2 cellular contexts compared by ENCODE assay signal in the genomic region with DNA sequence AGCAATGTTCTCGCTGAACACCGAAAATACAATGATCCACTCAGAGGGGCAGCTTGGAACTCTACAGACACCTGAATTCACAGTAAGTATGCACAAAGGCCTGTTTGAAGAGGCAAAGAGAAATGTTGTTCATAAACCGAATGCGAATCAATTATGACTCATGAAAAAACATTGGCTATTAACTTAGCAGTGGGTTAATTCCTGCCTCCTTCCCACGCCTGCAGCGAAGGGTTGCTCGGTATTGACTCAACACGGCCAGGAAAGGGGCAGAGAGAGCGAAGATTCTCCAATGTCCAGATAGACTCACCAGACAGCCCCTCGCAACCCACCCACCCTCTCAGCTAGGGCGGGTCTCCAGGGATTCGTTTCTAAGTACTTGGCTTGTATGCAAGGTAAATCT.
TF ChIP-seq lines count a peak whose summit lies in the region.

No MANE protein-coding gene starts in this region.

TF ChIP-seq in GM23338, 12 proteins besides CTCF, POLR2A, EP300 and RAD21 (continues in another document):
- TF ChIP-seq, protein P1, sequence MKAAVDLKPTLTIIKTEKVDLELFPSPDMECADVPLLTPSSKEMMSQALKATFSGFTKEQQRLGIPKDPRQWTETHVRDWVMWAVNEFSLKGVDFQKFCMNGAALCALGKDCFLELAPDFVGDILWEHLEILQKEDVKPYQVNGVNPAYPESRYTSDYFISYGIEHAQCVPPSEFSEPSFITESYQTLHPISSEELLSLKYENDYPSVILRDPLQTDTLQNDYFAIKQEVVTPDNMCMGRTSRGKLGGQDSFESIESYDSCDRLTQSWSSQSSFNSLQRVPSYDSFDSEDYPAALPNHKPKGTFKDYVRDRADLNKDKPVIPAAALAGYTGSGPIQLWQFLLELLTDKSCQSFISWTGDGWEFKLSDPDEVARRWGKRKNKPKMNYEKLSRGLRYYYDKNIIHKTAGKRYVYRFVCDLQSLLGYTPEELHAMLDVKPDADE (IDR thresholded peaks at IDR 0.05), result no peak
- TF ChIP-seq, protein P2, sequence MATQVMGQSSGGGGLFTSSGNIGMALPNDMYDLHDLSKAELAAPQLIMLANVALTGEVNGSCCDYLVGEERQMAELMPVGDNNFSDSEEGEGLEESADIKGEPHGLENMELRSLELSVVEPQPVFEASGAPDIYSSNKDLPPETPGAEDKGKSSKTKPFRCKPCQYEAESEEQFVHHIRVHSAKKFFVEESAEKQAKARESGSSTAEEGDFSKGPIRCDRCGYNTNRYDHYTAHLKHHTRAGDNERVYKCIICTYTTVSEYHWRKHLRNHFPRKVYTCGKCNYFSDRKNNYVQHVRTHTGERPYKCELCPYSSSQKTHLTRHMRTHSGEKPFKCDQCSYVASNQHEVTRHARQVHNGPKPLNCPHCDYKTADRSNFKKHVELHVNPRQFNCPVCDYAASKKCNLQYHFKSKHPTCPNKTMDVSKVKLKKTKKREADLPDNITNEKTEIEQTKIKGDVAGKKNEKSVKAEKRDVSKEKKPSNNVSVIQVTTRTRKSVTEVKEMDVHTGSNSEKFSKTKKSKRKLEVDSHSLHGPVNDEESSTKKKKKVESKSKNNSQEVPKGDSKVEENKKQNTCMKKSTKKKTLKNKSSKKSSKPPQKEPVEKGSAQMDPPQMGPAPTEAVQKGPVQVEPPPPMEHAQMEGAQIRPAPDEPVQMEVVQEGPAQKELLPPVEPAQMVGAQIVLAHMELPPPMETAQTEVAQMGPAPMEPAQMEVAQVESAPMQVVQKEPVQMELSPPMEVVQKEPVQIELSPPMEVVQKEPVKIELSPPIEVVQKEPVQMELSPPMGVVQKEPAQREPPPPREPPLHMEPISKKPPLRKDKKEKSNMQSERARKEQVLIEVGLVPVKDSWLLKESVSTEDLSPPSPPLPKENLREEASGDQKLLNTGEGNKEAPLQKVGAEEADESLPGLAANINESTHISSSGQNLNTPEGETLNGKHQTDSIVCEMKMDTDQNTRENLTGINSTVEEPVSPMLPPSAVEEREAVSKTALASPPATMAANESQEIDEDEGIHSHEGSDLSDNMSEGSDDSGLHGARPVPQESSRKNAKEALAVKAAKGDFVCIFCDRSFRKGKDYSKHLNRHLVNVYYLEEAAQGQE (IDR thresholded peaks at IDR 0.05; ENCODE audit: unreplicated experiment), result no peak
- no peak for TF ChIP-seq CREB1 (CRISPR knock-in tag; IDR thresholded peaks at IDR 0.05; ENCODE audit: low read depth)
- TF ChIP-seq EZH2phosphoT487 (IDR thresholded peaks at IDR 0.05; ENCODE audit: unreplicated experiment), result no peak
- TF ChIP-seq JUNB (IDR thresholded peaks at IDR 0.05; ENCODE audit: unreplicated experiment), result no peak
- TF ChIP-seq POLR2AphosphoS5 (IDR thresholded peaks at IDR 0.05; ENCODE audit: low read depth), result no peak
- no peak for TF ChIP-seq EZH2 (IDR thresholded peaks at IDR 0.05; ENCODE audit: low read depth, unreplicated experiment)
- TF ChIP-seq, protein P3, sequence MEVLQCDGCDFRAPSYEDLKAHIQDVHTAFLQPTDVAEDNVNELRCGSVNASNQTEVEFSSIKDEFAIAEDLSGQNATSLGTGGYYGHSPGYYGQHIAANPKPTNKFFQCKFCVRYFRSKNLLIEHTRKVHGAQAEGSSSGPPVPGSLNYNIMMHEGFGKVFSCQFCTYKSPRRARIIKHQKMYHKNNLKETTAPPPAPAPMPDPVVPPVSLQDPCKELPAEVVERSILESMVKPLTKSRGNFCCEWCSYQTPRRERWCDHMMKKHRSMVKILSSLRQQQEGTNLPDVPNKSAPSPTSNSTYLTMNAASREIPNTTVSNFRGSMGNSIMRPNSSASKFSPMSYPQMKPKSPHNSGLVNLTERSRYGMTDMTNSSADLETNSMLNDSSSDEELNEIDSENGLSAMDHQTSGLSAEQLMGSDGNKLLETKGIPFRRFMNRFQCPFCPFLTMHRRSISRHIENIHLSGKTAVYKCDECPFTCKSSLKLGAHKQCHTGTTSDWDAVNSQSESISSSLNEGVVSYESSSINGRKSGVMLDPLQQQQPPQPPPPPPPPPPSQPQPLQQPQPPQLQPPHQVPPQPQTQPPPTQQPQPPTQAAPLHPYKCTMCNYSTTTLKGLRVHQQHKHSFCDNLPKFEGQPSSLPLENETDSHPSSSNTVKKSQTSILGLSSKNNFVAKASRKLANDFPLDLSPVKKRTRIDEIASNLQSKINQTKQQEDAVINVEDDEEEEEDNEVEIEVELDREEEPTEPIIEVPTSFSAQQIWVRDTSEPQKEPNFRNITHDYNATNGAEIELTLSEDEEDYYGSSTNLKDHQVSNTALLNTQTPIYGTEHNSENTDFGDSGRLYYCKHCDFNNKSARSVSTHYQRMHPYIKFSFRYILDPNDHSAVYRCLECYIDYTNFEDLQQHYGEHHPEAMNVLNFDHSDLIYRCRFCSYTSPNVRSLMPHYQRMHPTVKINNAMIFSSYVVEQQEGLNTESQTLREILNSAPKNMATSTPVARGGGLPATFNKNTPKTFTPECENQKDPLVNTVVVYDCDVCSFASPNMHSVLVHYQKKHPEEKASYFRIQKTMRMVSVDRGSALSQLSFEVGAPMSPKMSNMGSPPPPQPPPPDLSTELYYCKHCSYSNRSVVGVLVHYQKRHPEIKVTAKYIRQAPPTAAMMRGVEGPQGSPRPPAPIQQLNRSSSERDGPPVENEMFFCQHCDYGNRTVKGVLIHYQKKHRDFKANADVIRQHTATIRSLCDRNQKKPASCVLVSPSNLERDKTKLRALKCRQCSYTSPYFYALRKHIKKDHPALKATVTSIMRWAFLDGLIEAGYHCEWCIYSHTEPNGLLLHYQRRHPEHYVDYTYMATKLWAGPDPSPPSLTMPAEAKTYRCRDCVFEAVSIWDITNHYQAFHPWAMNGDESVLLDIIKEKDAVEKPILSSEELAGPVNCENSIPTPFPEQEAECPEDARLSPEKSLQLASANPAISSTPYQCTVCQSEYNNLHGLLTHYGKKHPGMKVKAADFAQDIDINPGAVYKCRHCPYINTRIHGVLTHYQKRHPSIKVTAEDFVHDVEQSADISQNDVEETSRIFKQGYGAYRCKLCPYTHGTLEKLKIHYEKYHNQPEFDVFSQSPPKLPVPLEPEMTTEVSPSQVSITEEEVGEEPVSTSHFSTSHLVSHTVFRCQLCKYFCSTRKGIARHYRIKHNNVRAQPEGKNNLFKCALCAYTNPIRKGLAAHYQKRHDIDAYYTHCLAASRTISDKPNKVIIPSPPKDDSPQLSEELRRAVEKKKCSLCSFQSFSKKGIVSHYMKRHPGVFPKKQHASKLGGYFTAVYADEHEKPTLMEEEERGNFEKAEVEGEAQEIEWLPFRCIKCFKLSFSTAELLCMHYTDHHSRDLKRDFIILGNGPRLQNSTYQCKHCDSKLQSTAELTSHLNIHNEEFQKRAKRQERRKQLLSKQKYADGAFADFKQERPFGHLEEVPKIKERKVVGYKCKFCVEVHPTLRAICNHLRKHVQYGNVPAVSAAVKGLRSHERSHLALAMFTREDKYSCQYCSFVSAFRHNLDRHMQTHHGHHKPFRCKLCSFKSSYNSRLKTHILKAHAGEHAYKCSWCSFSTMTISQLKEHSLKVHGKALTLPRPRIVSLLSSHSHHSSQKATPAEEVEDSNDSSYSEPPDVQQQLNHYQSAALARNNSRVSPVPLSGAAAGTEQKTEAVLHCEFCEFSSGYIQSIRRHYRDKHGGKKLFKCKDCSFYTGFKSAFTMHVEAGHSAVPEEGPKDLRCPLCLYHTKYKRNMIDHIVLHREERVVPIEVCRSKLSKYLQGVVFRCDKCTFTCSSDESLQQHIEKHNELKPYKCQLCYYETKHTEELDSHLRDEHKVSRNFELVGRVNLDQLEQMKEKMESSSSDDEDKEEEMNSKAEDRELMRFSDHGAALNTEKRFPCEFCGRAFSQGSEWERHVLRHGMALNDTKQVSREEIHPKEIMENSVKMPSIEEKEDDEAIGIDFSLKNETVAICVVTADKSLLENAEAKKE (CRISPR knock-in tag; IDR thresholded peaks at IDR 0.05), result no peak
- TF ChIP-seq ZNF331 (CRISPR knock-in tag; IDR thresholded peaks at IDR 0.05; ENCODE audit: low read depth), result no peak
- TF ChIP-seq ZNF114 (CRISPR knock-in tag; IDR thresholded peaks at IDR 0.05), result no peak

TF ChIP-seq in H1, 55 proteins besides CTCF, POLR2A, EP300 and RAD21:
- no peak for TF ChIP-seq POLR2AphosphoS5 (IDR thresholded peaks at IDR 0.05; ENCODE audit: low read depth, low read length)
- TF ChIP-seq, protein P4, sequence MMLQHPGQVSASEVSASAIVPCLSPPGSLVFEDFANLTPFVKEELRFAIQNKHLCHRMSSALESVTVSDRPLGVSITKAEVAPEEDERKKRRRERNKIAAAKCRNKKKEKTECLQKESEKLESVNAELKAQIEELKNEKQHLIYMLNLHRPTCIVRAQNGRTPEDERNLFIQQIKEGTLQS (IDR thresholded peaks at IDR 0.05; ENCODE audit: insufficient read depth, low read depth, low read length), result no peak
- no peak for TF ChIP-seq RBBP5 (IDR thresholded peaks at IDR 0.05; ENCODE audit: borderline replicate concordance, low read depth, low read length)
- TF ChIP-seq SP2 (IDR thresholded peaks at IDR 0.05; ENCODE audit: low read length), result no peak
- no peak for TF ChIP-seq BACH1 (IDR thresholded peaks at IDR 0.05; ENCODE audit: low read length)
- no peak for TF ChIP-seq CBX5 (IDR thresholded peaks at IDR 0.05; ENCODE audit: low read depth, low read length)
- no peak for TF ChIP-seq SP4 (IDR thresholded peaks at IDR 0.05; ENCODE audit: low read length)
- TF ChIP-seq TBP (IDR thresholded peaks at IDR 0.05; ENCODE audit: low read depth, low read length), result no peak
- TF ChIP-seq CHD1 (IDR thresholded peaks at IDR 0.05; ENCODE audit: low read depth, low read length), result no peak
- no peak for TF ChIP-seq RNF2 (IDR thresholded peaks at IDR 0.05; ENCODE audit: borderline replicate concordance, low read depth, low read length, missing control alignments, poor library complexity, severe bottlenecking)
- no peak for TF ChIP-seq CHD2 (IDR thresholded peaks at IDR 0.05; ENCODE audit: low read length)
- TF ChIP-seq, protein P5, sequence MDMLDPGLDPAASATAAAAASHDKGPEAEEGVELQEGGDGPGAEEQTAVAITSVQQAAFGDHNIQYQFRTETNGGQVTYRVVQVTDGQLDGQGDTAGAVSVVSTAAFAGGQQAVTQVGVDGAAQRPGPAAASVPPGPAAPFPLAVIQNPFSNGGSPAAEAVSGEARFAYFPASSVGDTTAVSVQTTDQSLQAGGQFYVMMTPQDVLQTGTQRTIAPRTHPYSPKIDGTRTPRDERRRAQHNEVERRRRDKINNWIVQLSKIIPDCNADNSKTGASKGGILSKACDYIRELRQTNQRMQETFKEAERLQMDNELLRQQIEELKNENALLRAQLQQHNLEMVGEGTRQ (IDR thresholded peaks at IDR 0.05; ENCODE audit: low read length), result no peak
- no peak for TF ChIP-seq YY1 (IDR thresholded peaks at IDR 0.05; ENCODE audit: low read depth, low read length)
